Comparison of ENCODE assay signal across 31 cellular contexts in the genomic region with DNA sequence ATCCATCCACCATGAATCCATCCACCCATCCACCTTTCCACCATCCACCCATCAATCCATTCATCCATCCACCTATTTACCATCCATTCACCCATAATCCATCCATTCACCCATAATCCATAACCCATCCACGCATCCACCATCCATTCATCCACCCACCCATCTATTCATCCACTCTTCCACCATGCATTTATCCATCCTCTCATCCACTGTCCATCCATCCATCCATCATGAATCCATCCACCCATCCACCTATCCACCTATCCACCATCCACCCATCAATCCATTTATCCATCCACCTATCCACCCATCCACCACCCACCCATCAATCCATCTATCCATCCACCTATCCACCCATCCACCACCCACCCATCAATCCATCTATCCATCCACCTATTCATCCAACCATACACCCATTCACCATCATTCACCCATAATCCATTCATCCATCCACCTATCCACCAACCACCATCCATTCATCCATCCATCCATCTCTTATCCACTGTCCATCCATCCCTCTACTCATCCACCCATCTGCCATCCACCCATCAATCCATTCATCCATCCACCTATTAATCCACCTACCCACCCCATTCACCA.
"Had no signal": no experiment of that assay in that cellular context is flagged by ENCODE, and none has a peak within 500 bp of the region (broad histone marks: within the 10 kb centered on the region; RNA-seq: fewer than 3 reads in every experiment).

No MANE protein-coding gene starts in this region.

- DNase-seq: activated effector memory CD4-positive, alpha-beta T cell treated with anti-CD3 and anti-CD28 coated beads, Interleukin-2, amount 50 U/mL, for 16 hours; activated effector memory CD4-positive, alpha-beta T cell treated with Interleukin-2 at 50 U/mL for 16 hours; activated gamma-delta T cell; activated gamma-delta T cell treated with Interleukin-2 at 50 U/mL for 16 hours; activated naive CD4-positive, alpha-beta T cell; activated naive CD4-positive, alpha-beta T cell treated with anti-CD3 and anti-CD28 coated beads for 36 hours; activated naive CD4-positive, alpha-beta T cell treated with anti-CD3 and anti-CD28 coated beads, Interleukin-2, amount 10 ng/mL, durations not matched to agents 7 days and 5 days; activated naive CD4-positive, alpha-beta T cell treated with anti-CD3 and anti-CD28 coated beads, Interleukin-2, amount 50 U/mL, for 16 hours; activated naive CD4-positive, alpha-beta T cell treated with Interleukin-2 at 50 U/mL for 16 hours; activated naive CD8-positive, alpha-beta T cell treated with anti-CD3 and anti-CD28 coated beads for 36 hours; activated naive CD8-positive, alpha-beta T cell treated with anti-CD3 and anti-CD28 coated beads, Interleukin-2, amount 10 ng/mL, durations not matched to agents 7 days and 5 days; activated naive CD8-positive, alpha-beta T cell treated with anti-CD3 and anti-CD28 coated beads, Interleukin-2, amount 50 U/mL, for 24 hours; activated T-cell treated with anti-CD3 and anti-CD28 coated beads, Interleukin-2, amount 50 U/mL, for 4 hours; activated T-cell treated with anti-CD3 and anti-CD28 coated beads, Interleukin-2, amount 50 U/mL, for 48 hours; activated T-cell treated with anti-CD3 and anti-CD28 coated beads, Interleukin-2, amount 50 U/mL, for 72 hours; adrenal gland; amniotic stem cell; amygdala; anterior cingulate cortex; aorta; body of pancreas; brain microvascular endothelial cell; central memory CD4-positive, alpha-beta T cell; cerebellar nuclear complex had no signal

- H3K4me3 ChIP-seq: adrenal gland, ascending aorta, body of pancreas, breast epithelium, cardiac muscle cell had no signal

- H3K27me3 ChIP-seq: adrenal gland, ascending aorta, body of pancreas, brain microvascular endothelial cell had no signal

- FAIRE-seq: astrocyte, colon had no signal

- H3K9me3 ChIP-seq: adrenal gland, ascending aorta, body of pancreas, breast epithelium had no signal

- H3K4me1 ChIP-seq: adrenal gland, ascending aorta, body of pancreas, breast epithelium had no signal

- H3K36me3 ChIP-seq: adrenal gland, ascending aorta, brain microvascular endothelial cell, breast epithelium, cardiac muscle cell had no signal

- H3K27ac ChIP-seq: adrenal gland, ascending aorta, body of pancreas, brain microvascular endothelial cell, breast epithelium, cardiac muscle cell had no signal

- ATAC-seq: activated naive CD4-positive, alpha-beta T cell treated with anti-CD3 and anti-CD28 coated beads, Interleukin-2, amount 50 U/mL, for 72 hours; activated naive CD8-positive, alpha-beta T cell treated with anti-CD3 and anti-CD28 coated beads, Interleukin-2, amount 50 U/mL, for 24 hours; activated T-cell treated with anti-CD3 and anti-CD28 coated beads, Interleukin-2, amount 50 U/mL, for 4 hours; activated T-cell treated with anti-CD3 and anti-CD28 coated beads, Interleukin-2, amount 50 U/mL, for 72 hours; activated T-helper 17 cell treated with anti-CD3 and anti-CD28 coated beads, Interleukin-2, amount 50 U/mL, for 72 hours; body of pancreas had no signal
